In the genomic region with DNA sequence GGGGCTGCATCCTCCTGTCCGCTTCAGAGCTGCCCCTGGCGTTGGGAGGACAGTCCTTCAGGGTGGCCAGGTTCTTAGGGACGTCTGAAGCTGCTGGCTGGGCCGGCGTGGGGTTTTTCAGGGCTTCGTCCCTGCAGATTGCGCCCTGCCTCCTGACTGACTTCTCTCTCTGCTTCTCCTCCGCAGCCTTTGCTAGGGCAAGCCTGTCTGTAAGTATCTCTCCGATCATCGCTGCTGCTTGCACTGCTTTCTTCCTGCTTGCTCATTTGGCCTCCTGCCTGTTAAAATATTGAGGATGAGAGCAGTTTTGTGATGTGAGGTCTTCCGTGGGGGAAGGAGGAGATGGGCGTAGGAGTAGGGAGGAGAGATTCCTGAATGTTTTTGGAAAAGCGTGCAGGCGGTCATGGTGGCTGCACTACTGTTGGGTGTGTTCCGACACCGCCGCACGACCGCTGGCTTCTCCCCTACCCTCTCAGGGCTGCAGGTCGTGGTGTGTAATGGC, we compare ENCODE assay signal across 15 cellular contexts. TPM values are rescaled to one million over a fixed set of nuclear protein-coding genes. Genes with fewer than 3 reads are reported as not detected.
DNase-seq lines count a peak whose midpoint lies in the region; ATAC-seq and TF ChIP-seq lines count a peak whose summit lies in the region.
"Had no signal": no experiment of that assay in that cellular context is flagged by ENCODE, and none has a peak within 500 bp of the region (broad histone marks: within the 10 kb centered on the region; RNA-seq: fewer than 3 reads in every experiment).

No MANE protein-coding gene starts in this region.

- TF ChIP-seq CTCF in Calu3 (IDR thresholded peaks at IDR 0.05; ENCODE audit: unreplicated experiment) (no peak), RWPE1 (conservative IDR thresholded peaks at IDR 0.05; ENCODE audit: low read depth) (no peak), fibroblast of lung (conservative IDR thresholded peaks at IDR 0.05 in 1 of 2, IDR thresholded peaks at IDR 0.05 in 1 of 2; ENCODE audit: low read depth in 1 of 2, low read length in 2 of 2) (no peak), omental fat pad (IDR thresholded peaks at IDR 0.05) (no peak)

- no peaks in the 10 kb centered on the region for H4K20me1 ChIP-seq in fibroblast of lung (ENCODE audit: control insufficient read depth, extremely low read depth, insufficient read depth, low read length)

- H3K79me2 ChIP-seq in fibroblast of lung (ENCODE audit: control insufficient read depth, insufficient read depth, low read length) = no peaks in the 10 kb centered on the region

- H3K27ac ChIP-seq in RWPE1 = peak overlapping the region; percentile 32; the same call in 1 of the 2 replicates
- H3K27ac ChIP-seq in fibroblast of lung (ENCODE audit: insufficient read depth, low read length) = no peak overlapping the region
- H3K27ac ChIP-seq: esophagus muscularis mucosa had no signal

- H3K4me1 ChIP-seq in fibroblast of lung (ENCODE audit: control insufficient read depth, extremely low read depth, insufficient read depth, low read length) = no peaks in the 10 kb centered on the region
- H3K4me1 ChIP-seq: esophagus muscularis mucosa had no signal

- POLR2A ChIA-PET in RWPE1 (lab: Yijun Ruan, JAX; ENCODE audit: low non-redundant PET) = no interaction called here

- H3K4me3 ChIP-seq in fibroblast of lung (replicated peaks in 1 of 4; ENCODE audit: control extremely low read depth in 1 of 4, insufficient read depth in 1 of 4, low read depth in 3 of 4, low read length in 4 of 4) = no peak overlapping the region
- H3K4me3 ChIP-seq: esophagus muscularis mucosa had no signal

- peak overlapping the region; percentile 73 for H3K27ac Mint-ChIP-seq in Calu3 (ENCODE audit: unreplicated experiment)

- no peaks in the 10 kb centered on the region for H3K9me3 Mint-ChIP-seq in Calu3 (ENCODE audit: low read depth, unreplicated experiment)

- no peak overlapping the region for H3K4me3 Mint-ChIP-seq in Calu3 (ENCODE audit: low read depth, unreplicated experiment)

- peaks cover 37% of the 10 kb centered on the region for H3K4me1 Mint-ChIP-seq in Calu3 (ENCODE audit: low read depth, unreplicated experiment)

- H3K27me3 ChIP-seq in fibroblast of lung (ENCODE audit: control insufficient read depth, insufficient read depth, low read length) = no peaks in the 10 kb centered on the region
- H3K27me3 ChIP-seq: esophagus muscularis mucosa had no signal

- no peaks in the 10 kb centered on the region for H3K27me3 Mint-ChIP-seq in Calu3 (ENCODE audit: unreplicated experiment)

- DNase-seq in Calu3 (no peak), RWPE1 (ENCODE audit: low spot score) (no peak), fibroblast of lung (ENCODE audit: low read depth in 2 of 2) (peak; percentile 35 to 92), omental fat pad (ENCODE audit: low spot score) (no peak), mesenteric fat pad (ENCODE audit: low spot score) (no peak), SHP77 treated with DMSO at 0.1 percent for 48 hours (lab: John Stamatoyannopoulos, UW) (no peak), AML-193 (lab: John Stamatoyannopoulos, UW) (no peak)
- DNase-seq: activated effector memory CD4-positive, alpha-beta T cell treated with Interleukin-2 at 50 U/mL for 16 hours; cerebellar nuclear complex; NCI-H1048; NCI-H345; OCI-M1; retina had no signal

- no TSS peak for BruUV-seq in Calu3 (replicated peaks; lab: Mats Ljungman, UMichigan)

- H3K4me2 ChIP-seq in fibroblast of lung (ENCODE audit: extremely low read depth, insufficient read depth, low read length) = no peak overlapping the region

- H3K36me3 Mint-ChIP-seq in Calu3 (ENCODE audit: insufficient read depth, unreplicated experiment) = peaks cover 100% of the 10 kb centered on the region

- H3K36me3 ChIP-seq in fibroblast of lung (ENCODE audit: control insufficient read depth, insufficient read depth, low read length) = peaks cover 28% of the 10 kb centered on the region

- no peak overlapping the region for H3K9ac ChIP-seq in fibroblast of lung (ENCODE audit: insufficient read depth, low read length)

- intact Hi-C loops in Calu3 (cut with micrococcal nuclease; ENCODE audit: unreplicated experiment) = no loop called here

- ATAC-seq in omental fat pad (ENCODE audit: low FRiP score) = peak; percentile 25
- ATAC-seq: HepG2 had no signal

- CTCF ChIA-PET in Calu3 (lab: Charles Lee) = no interaction called here
- CTCF ChIA-PET in RWPE1 (lab: Yijun Ruan, JAX) = interaction anchor here (0.6 kb wide), 2 partner anchors 41 to 444 kb away, joined by 3 to 4 read pairs; no protein-coding TSS in a partner anchor

- no peaks in the 10 kb centered on the region for H3K9me3 ChIP-seq in fibroblast of lung (ENCODE audit: control insufficient read depth, insufficient read depth, low read depth, low read length)
- H3K9me3 ChIP-seq: esophagus muscularis mucosa had no signal

- no peak overlapping the region for H2AFZ ChIP-seq in fibroblast of lung (ENCODE audit: low read length)

RNA-seq across cellular contexts. Expression of a gene that starts 25.3 kb away (rescaled TPM):
- total RNA-seq in Calu3 (2022) (273 and 293 TPM in 2 replicates), fibroblast of lung (22.9 and 25.8 TPM in 2 replicates), omental fat pad (1,000 to 10,000 TPM in 1 of 4 donors, 100 to 1,000 TPM in 3; 213 to 1,086 (median 354) TPM), mesenteric fat pad (441 TPM)
- polyA plus RNA-seq in fibroblast of lung = 14.2 and 15.5 TPM in 2 replicates
- 21.8 and 22.1 TPM in 2 replicates for polyA plus RNA-seq in fibroblast of lung (2012)
- polyA minus RNA-seq in fibroblast of lung (ENCODE audit: low replicate concordance) = 36.3 and 37.4 TPM in 2 replicates

Comparison
In these comparisons a context has a peak if more than half of its experiments do, and no peak if none do; other contexts are left out.
1. DNase-seq: peak in fibroblast of lung (2 of 2); none in Calu3 (single experiment), RWPE1 (single experiment), omental fat pad (single experiment), mesenteric fat pad (single experiment), SHP77 treated with DMSO at 0.1 percent for 48 hours (single experiment) and AML-193 (0 of 2).